Comparison of ENCODE assay signal across 23 cellular contexts in the genomic region with DNA sequence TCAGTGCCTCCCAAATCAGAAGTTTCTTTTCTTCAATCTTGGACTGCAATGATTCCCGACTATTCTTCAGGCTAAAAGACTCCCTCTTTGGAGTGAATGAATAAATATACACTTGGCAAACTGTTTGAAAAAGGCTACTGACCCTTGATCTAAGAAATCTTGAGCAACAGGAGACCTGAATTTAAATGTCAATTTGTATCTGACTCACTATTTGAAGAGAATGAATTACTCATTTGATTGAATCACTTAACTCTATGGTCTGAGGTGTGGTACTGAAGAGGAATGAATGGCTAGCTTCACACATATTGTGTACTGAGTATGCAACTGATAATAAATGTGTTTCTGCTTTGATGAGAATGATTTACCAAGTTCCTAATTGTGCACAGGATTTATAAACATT. TPM values are rescaled to one million over a fixed set of nuclear protein-coding genes. Genes with fewer than 3 reads are reported as not detected.
DNase-seq lines count a peak whose midpoint lies in the region; ATAC-seq, FAIRE-seq and TF ChIP-seq lines count a peak whose summit lies in the region.
"Had no signal": no experiment of that assay in that cellular context is flagged by ENCODE, and none has a peak within 500 bp of the region (broad histone marks: within the 10 kb centered on the region; RNA-seq: fewer than 3 reads in every experiment).

No MANE protein-coding gene starts in this region.

- no peak for ATAC-seq in activated T-helper 17 cell treated with anti-CD3 and anti-CD28 coated beads, Interleukin-2, amount 50 U/mL, for 72 hours (replicated peaks)
- ATAC-seq: T-helper 17 cell had no signal

- POLR2A ChIA-PET in PC-9 (lab: Charles Lee; ENCODE audit: unreplicated experiment), result interaction anchor here (0.8 kb wide), 1 partner anchor 8 kb away, joined by 11 read pairs; no protein-coding TSS in a partner anchor

- H3K4me3 ChIP-seq in PC-9, result no peak overlapping the region; the same call in 1 of the 2 replicates
- H3K4me3 ChIP-seq in epithelial cell of proximal tubule (ENCODE audit: low read depth, low read length), result no peak overlapping the region
- H3K4me3 ChIP-seq in neuron (ENCODE audit: low read length), result no peak overlapping the region
- H3K4me3 ChIP-seq: esophagus muscularis mucosa, MG63, SJSA1, thoracic aorta had no signal

- H3K36me3 Mint-ChIP-seq in activated T-helper 17 cell treated with anti-CD3 and anti-CD28 coated beads, Interleukin-2, amount 50 U/mL, for 72 hours (ENCODE audit: low read depth), result peaks cover 18% of the 10 kb centered on the region
- H3K36me3 Mint-ChIP-seq: mesothelial cell of epicardium had no signal

- H3K27ac ChIP-seq in PC-9, result peak overlapping the region; percentile 94
- H3K27ac ChIP-seq: esophagus muscularis mucosa, SJSA1, thoracic aorta, WERI-Rb-1 had no signal

- no peaks in the 10 kb centered on the region for H3K9me2 ChIP-seq in PC-9 (ENCODE audit: insufficient read depth)

- no peaks in the 10 kb centered on the region for H3K4me1 Mint-ChIP-seq in activated T-helper 17 cell treated with anti-CD3 and anti-CD28 coated beads, Interleukin-2, amount 50 U/mL, for 72 hours

- H2AFZ ChIP-seq in PC-9, result no peak overlapping the region
- H2AFZ ChIP-seq in neuron (ENCODE audit: low read depth, low read length), result peak overlapping the region; percentile 21

- no peak overlapping the region for H3K4me3 Mint-ChIP-seq in activated T-helper 17 cell treated with anti-CD3 and anti-CD28 coated beads, Interleukin-2, amount 50 U/mL, for 72 hours
- H3K4me3 Mint-ChIP-seq: CD4-positive, alpha-beta T cell; HFFc6; mesothelial cell of epicardium; T-helper 17 cell had no signal

- TF ChIP-seq POLR2A in GM12891 (IDR thresholded peaks at IDR 0.05; ENCODE audit: low read depth, low read length), result no peak

- TF ChIP-seq CTCF in PC-9 (conservative IDR thresholded peaks at IDR 0.05) (no peak), epithelial cell of proximal tubule (conservative IDR thresholded peaks at IDR 0.05; ENCODE audit: low read depth, low read length) (no peak)

- no peaks in the 10 kb centered on the region for H3K9me3 Mint-ChIP-seq in activated T-helper 17 cell treated with anti-CD3 and anti-CD28 coated beads, Interleukin-2, amount 50 U/mL, for 72 hours
- H3K9me3 Mint-ChIP-seq: CD4-positive, alpha-beta T cell; HFFc6; mesothelial cell of epicardium had no signal

- H3K9me3 ChIP-seq in PC-9 (ENCODE audit: insufficient read depth, low read depth) (no peaks in the 10 kb centered on the region), neuron (ENCODE audit: low read length) (no peaks in the 10 kb centered on the region)
- H3K9me3 ChIP-seq: esophagus muscularis mucosa, MG63, SJSA1, thoracic aorta had no signal

- H3F3A ChIP-seq in PC-9 (ENCODE audit: insufficient read depth, low read depth), result peaks cover 43% of the 10 kb centered on the region

- H3K27me3 ChIP-seq in PC-9 (ENCODE audit: insufficient read depth, low read depth), result no peaks in the 10 kb centered on the region
- no peaks in the 10 kb centered on the region for H3K27me3 ChIP-seq in neuron (ENCODE audit: insufficient read depth, low read length)
- H3K27me3 ChIP-seq: MG63 had no signal

- H3K79me2 ChIP-seq in PC-9 (ENCODE audit: low read depth), result peaks cover 4% of the 10 kb centered on the region

- peaks cover 45% of the 10 kb centered on the region for H3K4me1 ChIP-seq in PC-9 (replicated peaks; ENCODE audit: insufficient read depth)
- peaks cover 23% of the 10 kb centered on the region for H3K4me1 ChIP-seq in neuron (ENCODE audit: insufficient read depth, low read length)
- H3K4me1 ChIP-seq: SJSA1 had no signal

- DNase-seq in ELR (ENCODE audit: low read depth) (peak; percentile 61), PC-9 (peak in 1 of 2 experiments; percentile 92), epithelial cell of proximal tubule (ENCODE audit: low read depth) (peak; percentile 74), GM12891 (ENCODE audit: insufficient read length, low spot score) (no peak), DMS 273 (lab: John Stamatoyannopoulos, UW; ENCODE audit: unreplicated experiment) (no peak)
- no peak for DNase-seq in stimulated activated CD4-positive, alpha-beta T cell treated with anti-CD3 and anti-CD28 coated beads, Interleukin-12 subunit alpha, Interleukin-12 subunit beta, amount 100 ng/mL, for 4 hours
- DNase-seq: CD4-positive, alpha-beta T cell; central memory CD4-positive, alpha-beta T cell; HFFc6; MG63; NCI-H146; NCI-H82; posterior cingulate gyrus; stimulated activated CD4-positive, alpha-beta T cell treated with anti-CD3 and anti-CD28 coated beads, Interleukin-2, amount 100 ng/mL, for 24 hours; stimulated activated naive CD4-positive, alpha-beta T cell; T-helper 17 cell; WERI-Rb-1 had no signal

- FAIRE-seq in GM12891 (lab: Jason Lieb, UNC), result no peak

- H3K27ac Mint-ChIP-seq in activated T-helper 17 cell treated with anti-CD3 and anti-CD28 coated beads, Interleukin-2, amount 50 U/mL, for 72 hours, result no peak overlapping the region
- H3K27ac Mint-ChIP-seq: CD4-positive, alpha-beta T cell; HFFc6; mesothelial cell of epicardium; T-helper 17 cell had no signal

- CTCF ChIA-PET in PC-9 (lab: Charles Lee), result no interaction called here

- H3K36me3 ChIP-seq in PC-9 (ENCODE audit: low read depth), result no peaks in the 10 kb centered on the region
- H3K36me3 ChIP-seq in neuron (ENCODE audit: insufficient read depth, low read length), result no peaks in the 10 kb centered on the region
- H3K36me3 ChIP-seq: esophagus muscularis mucosa, MG63, thoracic aorta had no signal

- peaks cover 5% of the 10 kb centered on the region for H3K27me3 Mint-ChIP-seq in activated T-helper 17 cell treated with anti-CD3 and anti-CD28 coated beads, Interleukin-2, amount 50 U/mL, for 72 hours

- BruUV-seq in PC-9 (replicated peaks; lab: Mats Ljungman, UMichigan), result no TSS peak

- peak overlapping the region; percentile 65 for H3K4me2 ChIP-seq in PC-9

- no peaks in the 10 kb centered on the region for H4K20me1 ChIP-seq in PC-9 (ENCODE audit: insufficient read depth)

- intact Hi-C loops in PC-9 (cut with micrococcal nuclease; ENCODE audit: unreplicated experiment), result no loop called here

TF ChIP-seq in GM12891, 5 proteins besides CTCF, POLR2A, EP300 and RAD21:
- TF ChIP-seq TAF1 (IDR thresholded peaks at IDR 0.05; ENCODE audit: low read depth, low read length) (no peak), PAX5 (IDR thresholded peaks at IDR 0.05; ENCODE audit: insufficient read depth, low read length, severe bottlenecking) (no peak), POLR2AphosphoS5 (IDR thresholded peaks at IDR 0.05; ENCODE audit: low read depth, low read length) (no peak), SPI1 (IDR thresholded peaks at IDR 0.05; ENCODE audit: low read depth, low read length) (no peak), POU2F2 (IDR thresholded peaks at IDR 0.05; ENCODE audit: low read depth, low read length) (no peak)
TF ChIP-seq in GM12891: peak in this region for 0.

RNA-seq across cellular contexts. Expression of a gene that starts 4.6 kb away (rescaled TPM):
- total RNA-seq in PC-9 (2021) (56.0 and 72.9 TPM in 2 replicates), epithelial cell of proximal tubule (7.0 and 8.5 TPM in 2 replicates)
- polyA plus RNA-seq in GM12891 (2012; ENCODE audit: low read depth, missing spikeins), result 23.3 TPM
- total RNA-seq in activated T-helper 17 cell treated with anti-CD3 and anti-CD28 coated beads, Interleukin-2, amount 50 U/mL, for 72 hours, result 10 to 100 TPM; 56.1 to 66.3 TPM

RNA-seq across cellular contexts. Expression of a gene that starts 49.5 kb away (rescaled TPM):
- total RNA-seq in PC-9 (2021), result 22.5 and 29.2 TPM in 2 replicates
- total RNA-seq in epithelial cell of proximal tubule, result 0.52 and 0.65 TPM in 2 replicates
- polyA plus RNA-seq in GM12891 (2012; ENCODE audit: low read depth, missing spikeins), result 0.40 TPM
- total RNA-seq in activated T-helper 17 cell treated with anti-CD3 and anti-CD28 coated beads, Interleukin-2, amount 50 U/mL, for 72 hours, result not detected
- total RNA-seq: CD4-positive, alpha-beta T cell; T-helper 17 cell had no signal

Comparison
In these comparisons a context has a peak if more than half of its experiments do, and no peak if none do; other contexts are left out.
1. DNase-seq: peak in ELR (single experiment) and epithelial cell of proximal tubule (single experiment); none in GM12891 (single experiment), stimulated activated CD4-positive, alpha-beta T cell treated with anti-CD3 and anti-CD28 coated beads, Interleukin-12 subunit alpha, Interleukin-12 subunit beta, amount 100 ng/mL, for 4 hours (single experiment) and DMS 273 (single experiment).
2. RNA of a gene that starts 49.5 kb away (total RNA-seq): 22.5 to 29.2 TPM in PC-9; 0.52 to 0.65 TPM in epithelial cell of proximal tubule and not detected in activated T-helper 17 cell treated with anti-CD3 and anti-CD28 coated beads, Interleukin-2, amount 50 U/mL, for 72 hours; every median in the first group is over 10 times any median in the second.